11 cellular contexts compared by ENCODE assay signal in genomic region chr2:11406492-11407381, GRCh38. TPM values are rescaled to one million over a fixed set of nuclear protein-coding genes. Genes with fewer than 3 reads are reported as not detected.
DNase-seq lines count a peak whose midpoint lies in the region; ATAC-seq, FAIRE-seq and TF ChIP-seq lines count a peak whose summit lies in the region.
"Had no signal": no experiment of that assay in that cellular context is flagged by ENCODE, and none has a peak within 500 bp of the region (broad histone marks: within the 10 kb centered on the region; RNA-seq: fewer than 3 reads in every experiment).

No MANE protein-coding gene starts in this region.

- intact Hi-C loops in HepG2 (cut with micrococcal nuclease; ENCODE audit: unreplicated experiment): no loop called here

- H4K20me1 ChIP-seq in HepG2 (ENCODE audit: insufficient read depth, low read length): no peaks in the 10 kb centered on the region

- BruUV-seq in HepG2 (replicated peaks; lab: Mats Ljungman, UMichigan): no TSS peak

- H3K36me3 ChIP-seq in bronchial epithelial cell (ENCODE audit: control insufficient read depth, insufficient read depth, low read length) (no peaks in the 10 kb centered on the region), HepG2 (replicated peaks in 1 of 2; ENCODE audit: control insufficient read depth in 1 of 2, insufficient read depth in 2 of 2, low read length in 2 of 2) (no peaks in the 10 kb centered on the region), tibial nerve (no peaks in the 10 kb centered on the region)

- H3K9ac ChIP-seq in HepG2 (ENCODE audit: insufficient read depth, low read depth, low read length): no peak overlapping the region

- no peak for TF ChIP-seq EP300 in HepG2 (IDR thresholded peaks at IDR 0.05; ENCODE audit: low read depth in 2 of 2, low read length in 2 of 2)
- no peak for TF ChIP-seq EP300 in HepG2 (CRISPR knock-in tag; IDR thresholded peaks at IDR 0.05; ENCODE audit: borderline replicate concordance)
- peak in 1 of 2 donors; percentile 34 for TF ChIP-seq EP300 in tibial nerve (IDR thresholded peaks at IDR 0.05)

- H3K27me3 ChIP-seq in bronchial epithelial cell (ENCODE audit: control insufficient read depth, insufficient read depth, low read length) (no peaks in the 10 kb centered on the region), HepG2 (ENCODE audit: control insufficient read depth in 1 of 2, insufficient read depth in 2 of 2, low read length in 2 of 2) (no peaks in the 10 kb centered on the region), tibial nerve (no peaks in the 10 kb centered on the region)

- no peak for FAIRE-seq in bronchial epithelial cell (lab: Jason Lieb, UNC)
- FAIRE-seq in HepG2 (lab: Jason Lieb, UNC): no peak

- H3K4me3 ChIP-seq in bronchial epithelial cell (ENCODE audit: low read depth, low read length) (no peak overlapping the region), HepG2 (replicated peaks in 1 of 3; ENCODE audit: insufficient read depth in 1 of 3, low read depth in 2 of 3, low read length in 3 of 3) (no peak overlapping the region), tibial nerve (no peak overlapping the region)
- H3K4me3 ChIP-seq: lung had no signal

- peak; percentile 12 for DNase-seq in NCI-H146 (lab: John Stamatoyannopoulos, UW)
- DNase-seq in NCI-H146 treated with DMSO at 0.1 percent for 48 hours (lab: John Stamatoyannopoulos, UW; ENCODE audit: unreplicated experiment): no peak
- DNase-seq in bronchial epithelial cell (ENCODE audit: low read depth): peak; percentile 54
- no peak for DNase-seq in HepG2 (ENCODE audit: low spot score)
- no peak for DNase-seq in tibial nerve (ENCODE audit: low spot score in 2 of 2)
- no peak for DNase-seq in NCI-H2081 (lab: John Stamatoyannopoulos, UW)
- DNase-seq in NCI-H2227 (lab: John Stamatoyannopoulos, UW; ENCODE audit: unreplicated experiment): no peak
- DNase-seq: 8988T, Kasumi-1 had no signal

- no peak overlapping the region for H2AFZ ChIP-seq in HepG2 (ENCODE audit: low read length)

- POLR2A ChIA-PET in HepG2 (lab: Yijun Ruan, JAX): interaction anchor here (1.4 to 2.0 kb wide), 2 partner anchors 15 to 62 kb away, joined by 3 to 10 read pairs; partner anchors contain the start of gene ROCK2

- no peak overlapping the region for H3K4me2 ChIP-seq in HepG2 (ENCODE audit: low read depth, low read length)

- in situ Hi-C loops in HepG2 (cut with HindIII; ENCODE audit: extremely low pct_ligation_motif_present, low pct_unique_long_range_greater_than_20kb): loop anchor here (5.0 kb wide), 1 partner anchor 169 kb away; no protein-coding TSS in a partner anchor

- ATAC-seq in HepG2 (no peak), HG03135 (IDR thresholded peaks at IDR 0.05; ENCODE audit: unreplicated experiment) (no peak)

- 73% methylated on average over 14 of the region's 14 CpGs for WGBS in HepG2 (ENCODE audit: low lambda C conversion rate)
- 33 to 35% methylated on average over 14 of the region's 14 CpGs for WGBS in tibial nerve, 2 donors

- CTCF ChIA-PET in HepG2 (lab: Yijun Ruan, JAX; ENCODE audit: low intra/inter-chr PET ratio, low total read pairs): no interaction called here

- H3K79me2 ChIP-seq in HepG2 (ENCODE audit: insufficient read depth, low read length): no peaks in the 10 kb centered on the region

- TF ChIP-seq CTCF in bronchial epithelial cell (IDR thresholded peaks at IDR 0.05; ENCODE audit: insufficient read depth, low read length, severe bottlenecking): no peak
- no peak for TF ChIP-seq CTCF in HepG2 (CRISPR knock-in tag; IDR thresholded peaks at IDR 0.05)
- TF ChIP-seq CTCF in tibial nerve (IDR thresholded peaks at IDR 0.05): no peak

- no peak overlapping the region for H3K27ac ChIP-seq in HepG2 (ENCODE audit: extremely low read length, insufficient read depth, low read length)
- H3K27ac ChIP-seq in tibial nerve: peak overlapping the region in 3 of 4 donors; percentile 46 to 81 (median 75)

- H3K9me3 ChIP-seq in HepG2 (ENCODE audit: low read length) (no peaks in the 10 kb centered on the region), tibial nerve (no peaks in the 10 kb centered on the region)

- no peak for TF ChIP-seq RAD21 in HepG2 (CRISPR knock-in tag; IDR thresholded peaks at IDR 0.05)

- TF ChIP-seq POLR2A in HepG2 (IDR thresholded peaks at IDR 0.05; ENCODE audit: insufficient read depth in 1 of 2, low read depth in 2 of 2, low read length in 2 of 2) (no peak), tibial nerve (IDR thresholded peaks at IDR 0.05) (no peak)

- peaks cover 61% of the 10 kb centered on the region for H3K4me1 ChIP-seq in HepG2 (ENCODE audit: insufficient read depth, low read length)
- H3K4me1 ChIP-seq in tibial nerve: peaks cover 0 to 32% (median 12%) of the 10 kb centered on the region in 4 donors

TF ChIP-seq in HepG2, 621 proteins besides CTCF, POLR2A, EP300 and RAD21 (continues in another document):
- 0 out of 2 replicates have a peak, but pooled peaks have one; percentile 55 for TF ChIP-seq ARID2 (CRISPR knock-in tag; IDR thresholded peaks at IDR 0.05; ENCODE audit: borderline replicate concordance)

RNA-seq across cellular contexts. Expression of gene E2F6, which starts 59.2 kb away (rescaled TPM):
- total RNA-seq in bronchial epithelial cell (9.1 and 12.1 TPM in 2 replicates), HepG2 (2016; rRNA removed; fragmentation: Illumina TruSeq; extraction: Trizol) (36.0 and 40.1 TPM in 2 replicates), tibial nerve (10 to 100 TPM; 10.9 to 16.5 (median 13.8) TPM)
- total RNA-seq in HepG2 (2016; cell fraction: cytosol; rRNA removed; fragmentation: Illumina TruSeq; extraction: Trizol; ENCODE audit: low read depth): 13.0 and 13.9 TPM in 2 replicates
- 36.8 and 38.9 TPM in 2 replicates for total RNA-seq in HepG2 (2016; cell fraction: insoluble cytoplasmic fraction; rRNA removed; fragmentation: Illumina TruSeq; extraction: Trizol)
- 37.8 and 40.8 TPM in 2 replicates for total RNA-seq in HepG2 (2016; cell fraction: membrane; rRNA removed; fragmentation: Illumina TruSeq; extraction: Trizol)
- total RNA-seq in HepG2 (2016; cell fraction: nucleus; rRNA removed; fragmentation: Illumina TruSeq; extraction: Trizol): 35.5 and 39.9 TPM in 2 replicates
- 22.6 and 27.3 TPM in 2 replicates for polyA plus RNA-seq in HepG2 (2011; rRNA removed)
- polyA plus RNA-seq in HepG2 (2011; cell fraction: cytosol; rRNA removed): 9.9 and 16.5 TPM in 2 replicates
- 15.6 and 16.3 TPM in 2 replicates for polyA plus RNA-seq in HepG2 (2011; cell fraction: nucleus; rRNA removed)
- 28.6 and 31.7 TPM in 2 replicates for polyA plus RNA-seq in HepG2 (2012)
- polyA plus RNA-seq in HepG2 (2016; cell fraction: cytosol; fragmentation: Illumina TruSeq; extraction: Trizol; ENCODE audit: low read depth): 10.7 and 15.9 TPM in 2 replicates
- polyA plus RNA-seq in HepG2 (2016; cell fraction: insoluble cytoplasmic fraction; fragmentation: Illumina TruSeq; extraction: Trizol; ENCODE audit: low read depth): 49.4 and 50.1 TPM in 2 replicates
- polyA plus RNA-seq in HepG2 (2016; cell fraction: membrane; fragmentation: Illumina TruSeq; extraction: Trizol; ENCODE audit: low read depth): 27.3 and 31.7 TPM in 2 replicates
- polyA plus RNA-seq in HepG2 (2016; cell fraction: nucleus; fragmentation: Illumina TruSeq; extraction: Trizol; ENCODE audit: insufficient read depth, low read depth): 72.4 and 76.7 TPM in 2 replicates
- 8.6 and 12.9 TPM in 2 replicates for polyA minus RNA-seq in HepG2 (2011; rRNA and poly(A)+ RNA removed; ENCODE audit: low replicate concordance)
- 10.9 and 11.8 TPM in 2 replicates for polyA minus RNA-seq in HepG2 (2011; cell fraction: cytosol; rRNA and poly(A)+ RNA removed)
- 32.4 and 33.1 TPM in 2 replicates for polyA minus RNA-seq in HepG2 (2011; cell fraction: nucleus; rRNA and poly(A)+ RNA removed)

Comparison
In these comparisons a context has a peak if more than half of its experiments do, and no peak if none do; other contexts are left out.
1. DNase-seq: peak in NCI-H146 (single experiment) and bronchial epithelial cell (single experiment); none in NCI-H146 treated with DMSO at 0.1 percent for 48 hours (single experiment), HepG2 (single experiment), tibial nerve (0 of 2), NCI-H2081 (0 of 2) and NCI-H2227 (single experiment).